Comparison of ENCODE assay signal across 21 cellular contexts in genomic region chr1:170853302-170853701, GRCh38.
A peak's percentile ranks its signal among the peaks of the same experiment; 100 is the strongest.
DNase-seq lines count a peak whose midpoint lies in the region; ATAC-seq, FAIRE-seq and TF ChIP-seq lines count a peak whose summit lies in the region.
"Had no signal": no experiment of that assay in that cellular context is flagged by ENCODE, and none has a peak within 500 bp of the region (broad histone marks: within the 10 kb centered on the region; RNA-seq: fewer than 3 reads in every experiment).

No MANE protein-coding gene starts in this region.

- no peak overlapping the region for H3K4me2 ChIP-seq in osteoblast (ENCODE audit: insufficient read depth, low read length)

- peaks cover 25 to 38% of the 10 kb centered on the region in 2 donors for H3K27me3 Mint-ChIP-seq in effector memory CD8-positive, alpha-beta T cell

- no peak for DNase-seq in GM18507 (ENCODE audit: extremely low spot score, insufficient read length, low read depth)
- peak; percentile 55 for DNase-seq in GM20000 (ENCODE audit: low spot score)
- DNase-seq in NCI-H1436 (lab: John Stamatoyannopoulos, UW): no peak
- DNase-seq in osteoblast (ENCODE audit: insufficient read length, low spot score, missing footprints): no peak
- DNase-seq in effector memory CD8-positive, alpha-beta T cell: no peak
- DNase-seq: activated CD8-positive, alpha-beta memory T cell treated with anti-CD3 and anti-CD28 coated beads, Interleukin-2, amount 50 U/mL, for 48 hours; effector memory CD4-positive, alpha-beta T cell; IMR-90; lower lobe of right lung; NCI-H1436 treated with DMSO at 0.1 percent for 48 hours; PC-3; stimulated activated CD4-positive, alpha-beta T cell treated with anti-CD3 and anti-CD28 coated beads, Interleukin-2, amount 100 ng/mL, for 24 hours; WERI-Rb-1 had no signal

- H4K20me1 ChIP-seq in osteoblast (ENCODE audit: insufficient read depth, low read length): no peaks in the 10 kb centered on the region

- H3K4me1 Mint-ChIP-seq in effector memory CD8-positive, alpha-beta T cell (ENCODE audit: low read depth in 2 of 2): no peaks in the 10 kb centered on the region

- no peaks in the 10 kb centered on the region for H3K27me3 ChIP-seq in osteoblast (ENCODE audit: insufficient read depth, low read length)
- H3K27me3 ChIP-seq: cardiac muscle cell, right atrium auricular region had no signal

- no peaks in the 10 kb centered on the region for H3K4me1 ChIP-seq in osteoblast (ENCODE audit: insufficient read depth, low read length)
- H3K4me1 ChIP-seq: lower lobe of right lung, right atrium auricular region had no signal

- TF ChIP-seq CTCF in GM20000 (IDR thresholded peaks at IDR 0.05; ENCODE audit: extremely low read depth, missing control alignments) (no peak), osteoblast (IDR thresholded peaks at IDR 0.05; ENCODE audit: extremely low read depth, low read depth, low read length) (no peak)

- H3K4me3 Mint-ChIP-seq in effector memory CD8-positive, alpha-beta T cell: no peak overlapping the region
- H3K4me3 Mint-ChIP-seq: activated naive CD8-positive, alpha-beta T cell; type B pancreatic cell had no signal

- ATAC-seq in HG02852 (IDR thresholded peaks at IDR 0.05; ENCODE audit: unreplicated experiment) (peak; percentile 87), HG03457 (IDR thresholded peaks at IDR 0.05; ENCODE audit: unreplicated experiment) (peak; percentile 78), GM21737 (IDR thresholded peaks at IDR 0.05; ENCODE audit: unreplicated experiment) (no peak)
- ATAC-seq in effector memory CD8-positive, alpha-beta T cell (replicated peaks): no peak
- ATAC-seq: lower lobe of right lung, PC-3 had no signal

- H3K4me3 ChIP-seq in osteoblast (ENCODE audit: insufficient read depth, low read length): no peak overlapping the region
- H3K4me3 ChIP-seq: cardiac muscle cell, lower lobe of right lung, right atrium auricular region had no signal

- peak; percentile 59 for FAIRE-seq in GM18507 (lab: Jason Lieb, UNC)
- FAIRE-seq: D721Med had no signal

- no peak overlapping the region for H2AFZ ChIP-seq in osteoblast (ENCODE audit: low read length)

- peaks cover 0 to 2% of the 10 kb centered on the region in 2 donors for H3K9me3 Mint-ChIP-seq in effector memory CD8-positive, alpha-beta T cell
- H3K9me3 Mint-ChIP-seq: type B pancreatic cell had no signal

- H3K27ac ChIP-seq in osteoblast (ENCODE audit: low read depth, low read length): no peak overlapping the region
- H3K27ac ChIP-seq: cardiac muscle cell, lower lobe of right lung, right atrium auricular region, WERI-Rb-1 had no signal

- H3K27ac Mint-ChIP-seq in effector memory CD8-positive, alpha-beta T cell: no peak overlapping the region
- H3K27ac Mint-ChIP-seq: activated naive CD8-positive, alpha-beta T cell; type B pancreatic cell had no signal

- H3K79me2 ChIP-seq in osteoblast (ENCODE audit: insufficient read depth, low read length): no peaks in the 10 kb centered on the region

- H3K9me3 ChIP-seq in osteoblast (ENCODE audit: low read depth, low read length): no peaks in the 10 kb centered on the region
- H3K9me3 ChIP-seq: lower lobe of right lung, right atrium auricular region had no signal

- no peaks in the 10 kb centered on the region for H3K36me3 Mint-ChIP-seq in effector memory CD8-positive, alpha-beta T cell (ENCODE audit: insufficient read depth)
- H3K36me3 Mint-ChIP-seq: activated naive CD8-positive, alpha-beta T cell; type B pancreatic cell had no signal

- no peaks in the 10 kb centered on the region for H3K36me3 ChIP-seq in osteoblast (ENCODE audit: insufficient read depth, low read length)
- H3K36me3 ChIP-seq: cardiac muscle cell, lower lobe of right lung, right atrium auricular region, WERI-Rb-1 had no signal

Comparison
In these comparisons a context has a peak if more than half of its experiments do, and no peak if none do; other contexts are left out.
1. ATAC-seq: peak in HG02852 (single experiment) and HG03457 (single experiment); none in GM21737 (single experiment) and effector memory CD8-positive, alpha-beta T cell (single experiment).